ENCODE assay signal across 1 cellular context in the genomic region with DNA sequence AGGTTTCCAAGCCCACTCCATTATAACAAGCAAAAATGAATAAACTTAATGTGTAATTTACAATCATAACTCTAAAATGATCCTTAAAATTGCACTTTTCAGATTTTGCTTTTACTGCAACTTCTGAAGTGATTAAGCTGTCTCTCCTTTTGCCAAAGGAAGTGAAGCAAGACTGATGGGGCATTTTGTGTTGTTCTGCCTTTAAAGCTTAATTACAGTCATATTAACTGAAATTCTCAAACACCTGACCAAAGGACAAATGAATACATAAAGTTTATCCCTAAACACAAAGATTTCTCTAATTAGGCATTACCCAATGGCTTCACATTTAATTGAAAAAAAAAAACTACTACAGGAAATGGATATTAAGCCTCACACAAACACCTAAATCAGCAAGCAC.
TF ChIP-seq lines count a peak whose summit lies in the region.

No MANE protein-coding gene starts in this region.

TF ChIP-seq in GM23338, 12 proteins besides CTCF, POLR2A, EP300 and RAD21 (continued from another document):
- TF ChIP-seq, protein P1, sequence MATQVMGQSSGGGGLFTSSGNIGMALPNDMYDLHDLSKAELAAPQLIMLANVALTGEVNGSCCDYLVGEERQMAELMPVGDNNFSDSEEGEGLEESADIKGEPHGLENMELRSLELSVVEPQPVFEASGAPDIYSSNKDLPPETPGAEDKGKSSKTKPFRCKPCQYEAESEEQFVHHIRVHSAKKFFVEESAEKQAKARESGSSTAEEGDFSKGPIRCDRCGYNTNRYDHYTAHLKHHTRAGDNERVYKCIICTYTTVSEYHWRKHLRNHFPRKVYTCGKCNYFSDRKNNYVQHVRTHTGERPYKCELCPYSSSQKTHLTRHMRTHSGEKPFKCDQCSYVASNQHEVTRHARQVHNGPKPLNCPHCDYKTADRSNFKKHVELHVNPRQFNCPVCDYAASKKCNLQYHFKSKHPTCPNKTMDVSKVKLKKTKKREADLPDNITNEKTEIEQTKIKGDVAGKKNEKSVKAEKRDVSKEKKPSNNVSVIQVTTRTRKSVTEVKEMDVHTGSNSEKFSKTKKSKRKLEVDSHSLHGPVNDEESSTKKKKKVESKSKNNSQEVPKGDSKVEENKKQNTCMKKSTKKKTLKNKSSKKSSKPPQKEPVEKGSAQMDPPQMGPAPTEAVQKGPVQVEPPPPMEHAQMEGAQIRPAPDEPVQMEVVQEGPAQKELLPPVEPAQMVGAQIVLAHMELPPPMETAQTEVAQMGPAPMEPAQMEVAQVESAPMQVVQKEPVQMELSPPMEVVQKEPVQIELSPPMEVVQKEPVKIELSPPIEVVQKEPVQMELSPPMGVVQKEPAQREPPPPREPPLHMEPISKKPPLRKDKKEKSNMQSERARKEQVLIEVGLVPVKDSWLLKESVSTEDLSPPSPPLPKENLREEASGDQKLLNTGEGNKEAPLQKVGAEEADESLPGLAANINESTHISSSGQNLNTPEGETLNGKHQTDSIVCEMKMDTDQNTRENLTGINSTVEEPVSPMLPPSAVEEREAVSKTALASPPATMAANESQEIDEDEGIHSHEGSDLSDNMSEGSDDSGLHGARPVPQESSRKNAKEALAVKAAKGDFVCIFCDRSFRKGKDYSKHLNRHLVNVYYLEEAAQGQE (IDR thresholded peaks at IDR 0.05; ENCODE audit: unreplicated experiment) = no peak
- TF ChIP-seq, protein P2, sequence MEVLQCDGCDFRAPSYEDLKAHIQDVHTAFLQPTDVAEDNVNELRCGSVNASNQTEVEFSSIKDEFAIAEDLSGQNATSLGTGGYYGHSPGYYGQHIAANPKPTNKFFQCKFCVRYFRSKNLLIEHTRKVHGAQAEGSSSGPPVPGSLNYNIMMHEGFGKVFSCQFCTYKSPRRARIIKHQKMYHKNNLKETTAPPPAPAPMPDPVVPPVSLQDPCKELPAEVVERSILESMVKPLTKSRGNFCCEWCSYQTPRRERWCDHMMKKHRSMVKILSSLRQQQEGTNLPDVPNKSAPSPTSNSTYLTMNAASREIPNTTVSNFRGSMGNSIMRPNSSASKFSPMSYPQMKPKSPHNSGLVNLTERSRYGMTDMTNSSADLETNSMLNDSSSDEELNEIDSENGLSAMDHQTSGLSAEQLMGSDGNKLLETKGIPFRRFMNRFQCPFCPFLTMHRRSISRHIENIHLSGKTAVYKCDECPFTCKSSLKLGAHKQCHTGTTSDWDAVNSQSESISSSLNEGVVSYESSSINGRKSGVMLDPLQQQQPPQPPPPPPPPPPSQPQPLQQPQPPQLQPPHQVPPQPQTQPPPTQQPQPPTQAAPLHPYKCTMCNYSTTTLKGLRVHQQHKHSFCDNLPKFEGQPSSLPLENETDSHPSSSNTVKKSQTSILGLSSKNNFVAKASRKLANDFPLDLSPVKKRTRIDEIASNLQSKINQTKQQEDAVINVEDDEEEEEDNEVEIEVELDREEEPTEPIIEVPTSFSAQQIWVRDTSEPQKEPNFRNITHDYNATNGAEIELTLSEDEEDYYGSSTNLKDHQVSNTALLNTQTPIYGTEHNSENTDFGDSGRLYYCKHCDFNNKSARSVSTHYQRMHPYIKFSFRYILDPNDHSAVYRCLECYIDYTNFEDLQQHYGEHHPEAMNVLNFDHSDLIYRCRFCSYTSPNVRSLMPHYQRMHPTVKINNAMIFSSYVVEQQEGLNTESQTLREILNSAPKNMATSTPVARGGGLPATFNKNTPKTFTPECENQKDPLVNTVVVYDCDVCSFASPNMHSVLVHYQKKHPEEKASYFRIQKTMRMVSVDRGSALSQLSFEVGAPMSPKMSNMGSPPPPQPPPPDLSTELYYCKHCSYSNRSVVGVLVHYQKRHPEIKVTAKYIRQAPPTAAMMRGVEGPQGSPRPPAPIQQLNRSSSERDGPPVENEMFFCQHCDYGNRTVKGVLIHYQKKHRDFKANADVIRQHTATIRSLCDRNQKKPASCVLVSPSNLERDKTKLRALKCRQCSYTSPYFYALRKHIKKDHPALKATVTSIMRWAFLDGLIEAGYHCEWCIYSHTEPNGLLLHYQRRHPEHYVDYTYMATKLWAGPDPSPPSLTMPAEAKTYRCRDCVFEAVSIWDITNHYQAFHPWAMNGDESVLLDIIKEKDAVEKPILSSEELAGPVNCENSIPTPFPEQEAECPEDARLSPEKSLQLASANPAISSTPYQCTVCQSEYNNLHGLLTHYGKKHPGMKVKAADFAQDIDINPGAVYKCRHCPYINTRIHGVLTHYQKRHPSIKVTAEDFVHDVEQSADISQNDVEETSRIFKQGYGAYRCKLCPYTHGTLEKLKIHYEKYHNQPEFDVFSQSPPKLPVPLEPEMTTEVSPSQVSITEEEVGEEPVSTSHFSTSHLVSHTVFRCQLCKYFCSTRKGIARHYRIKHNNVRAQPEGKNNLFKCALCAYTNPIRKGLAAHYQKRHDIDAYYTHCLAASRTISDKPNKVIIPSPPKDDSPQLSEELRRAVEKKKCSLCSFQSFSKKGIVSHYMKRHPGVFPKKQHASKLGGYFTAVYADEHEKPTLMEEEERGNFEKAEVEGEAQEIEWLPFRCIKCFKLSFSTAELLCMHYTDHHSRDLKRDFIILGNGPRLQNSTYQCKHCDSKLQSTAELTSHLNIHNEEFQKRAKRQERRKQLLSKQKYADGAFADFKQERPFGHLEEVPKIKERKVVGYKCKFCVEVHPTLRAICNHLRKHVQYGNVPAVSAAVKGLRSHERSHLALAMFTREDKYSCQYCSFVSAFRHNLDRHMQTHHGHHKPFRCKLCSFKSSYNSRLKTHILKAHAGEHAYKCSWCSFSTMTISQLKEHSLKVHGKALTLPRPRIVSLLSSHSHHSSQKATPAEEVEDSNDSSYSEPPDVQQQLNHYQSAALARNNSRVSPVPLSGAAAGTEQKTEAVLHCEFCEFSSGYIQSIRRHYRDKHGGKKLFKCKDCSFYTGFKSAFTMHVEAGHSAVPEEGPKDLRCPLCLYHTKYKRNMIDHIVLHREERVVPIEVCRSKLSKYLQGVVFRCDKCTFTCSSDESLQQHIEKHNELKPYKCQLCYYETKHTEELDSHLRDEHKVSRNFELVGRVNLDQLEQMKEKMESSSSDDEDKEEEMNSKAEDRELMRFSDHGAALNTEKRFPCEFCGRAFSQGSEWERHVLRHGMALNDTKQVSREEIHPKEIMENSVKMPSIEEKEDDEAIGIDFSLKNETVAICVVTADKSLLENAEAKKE (CRISPR knock-in tag; IDR thresholded peaks at IDR 0.05) = no peak
- TF ChIP-seq, protein P3, sequence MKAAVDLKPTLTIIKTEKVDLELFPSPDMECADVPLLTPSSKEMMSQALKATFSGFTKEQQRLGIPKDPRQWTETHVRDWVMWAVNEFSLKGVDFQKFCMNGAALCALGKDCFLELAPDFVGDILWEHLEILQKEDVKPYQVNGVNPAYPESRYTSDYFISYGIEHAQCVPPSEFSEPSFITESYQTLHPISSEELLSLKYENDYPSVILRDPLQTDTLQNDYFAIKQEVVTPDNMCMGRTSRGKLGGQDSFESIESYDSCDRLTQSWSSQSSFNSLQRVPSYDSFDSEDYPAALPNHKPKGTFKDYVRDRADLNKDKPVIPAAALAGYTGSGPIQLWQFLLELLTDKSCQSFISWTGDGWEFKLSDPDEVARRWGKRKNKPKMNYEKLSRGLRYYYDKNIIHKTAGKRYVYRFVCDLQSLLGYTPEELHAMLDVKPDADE (IDR thresholded peaks at IDR 0.05) = no peak
- no peak for TF ChIP-seq ZNF331 (CRISPR knock-in tag; IDR thresholded peaks at IDR 0.05; ENCODE audit: low read depth)
- no peak for TF ChIP-seq NANOG (IDR thresholded peaks at IDR 0.05; ENCODE audit: borderline replicate concordance)
- no peak for TF ChIP-seq JUNB (IDR thresholded peaks at IDR 0.05; ENCODE audit: unreplicated experiment)
- TF ChIP-seq POLR2AphosphoS5 (IDR thresholded peaks at IDR 0.05; ENCODE audit: low read depth) = no peak
- no peak for TF ChIP-seq CREB1 (CRISPR knock-in tag; IDR thresholded peaks at IDR 0.05; ENCODE audit: low read depth)
- TF ChIP-seq EZH2phosphoT487 (IDR thresholded peaks at IDR 0.05; ENCODE audit: unreplicated experiment) = no peak
- TF ChIP-seq EZH2 (IDR thresholded peaks at IDR 0.05; ENCODE audit: low read depth, unreplicated experiment) = no peak
TF ChIP-seq in GM23338: peak in this region for 0.
